ENCODE assay signal across 32 cellular contexts in genomic region chr10:6255548-6256061, GRCh38. TPM values are rescaled to one million over a fixed set of nuclear protein-coding genes. Genes with fewer than 3 reads are reported as not detected.
DNase-seq lines count a peak whose midpoint lies in the region; ATAC-seq, FAIRE-seq and TF ChIP-seq lines count a peak whose summit lies in the region.
"Had no signal": no experiment of that assay in that cellular context is flagged by ENCODE, and none has a peak within 500 bp of the region (broad histone marks: within the 10 kb centered on the region; RNA-seq: fewer than 3 reads in every experiment).

No MANE protein-coding gene starts in this region.

- H3K9ac ChIP-seq in K562 (ENCODE audit: insufficient read depth in 1 of 2, low read depth in 2 of 2, low read length in 2 of 2): no peak overlapping the region
- H3K9ac ChIP-seq: SK-N-SH had no signal

- no peaks in the 10 kb centered on the region for H3K79me2 ChIP-seq in K562 (ENCODE audit: control insufficient read depth, insufficient read depth, low read length)

- no peak for DNase-seq in CD14-positive monocyte (ENCODE audit: low spot score)
- no peak for DNase-seq in K562 (ENCODE audit: extremely low read depth in 1 of 4, low spot score in 3 of 4)
- no peak for DNase-seq in left lung
- peak in 3 of 6 donors; percentile 52 to 67 (median 60) for DNase-seq in pancreas
- no peak for DNase-seq in uterus
- no peak for DNase-seq in Right ventricle myocardium superior
- DNase-seq: activated CD8-positive, alpha-beta memory T cell treated with anti-CD3 and anti-CD28 coated beads for 24 hours; activated naive CD4-positive, alpha-beta T cell treated with anti-CD3 and anti-CD28 coated beads, Interleukin-2, amount 10 ng/mL, durations not matched to agents 7 days and 5 days; activated T-cell treated with anti-CD3 and anti-CD28 coated beads, Interleukin-2, amount 50 U/mL, for 1 hour; brain microvascular endothelial cell; COR-L47; DMS53; glutamatergic neuron; H7; islet precursor cell; KG1; mesendoderm; naive B cell; NCI-H1417; NCI-H2081 treated with DMSO at 0.1 percent for 48 hours; NCI-H345; nucleus accumbens; SK-N-SH; small intestine; stimulated activated CD4-positive, alpha-beta T cell treated with anti-CD3 and anti-CD28 coated beads, Interleukin-1b, Interleukin-23, amount 100 ng/mL, for 48 hours; T-helper 17 cell had no signal

- H3K36me3 ChIP-seq in K562 (ENCODE audit: control insufficient read depth, insufficient read depth, low read length) (no peaks in the 10 kb centered on the region), left lung (no peaks in the 10 kb centered on the region), pancreas (no peaks in the 10 kb centered on the region), uterus (no peaks in the 10 kb centered on the region), gastroesophageal sphincter (peaks cover 0 to 10% of the 10 kb centered on the region in 2 donors)
- H3K36me3 ChIP-seq: brain microvascular endothelial cell, tibial nerve had no signal

- peaks cover 17% of the 10 kb centered on the region for H3K4me1 Mint-ChIP-seq in CD14-positive monocyte

- no peak for TF ChIP-seq EP300 in K562 (IDR thresholded peaks at IDR 0.05; ENCODE audit: low read length)
- TF ChIP-seq EP300 in gastroesophageal sphincter (IDR thresholded peaks at IDR 0.05): no peak

- H3K9me1 ChIP-seq in K562 (ENCODE audit: control insufficient read depth, insufficient read depth, low read length): no peaks in the 10 kb centered on the region

- CTCF ChIA-PET in K562 (lab: Yijun Ruan, JAX; ENCODE audit: low intra/inter-chr PET ratio): interaction anchor here (0.6 kb wide), 1 partner anchor 15 kb away, joined by 3 read pairs; no protein-coding TSS in a partner anchor

- H3K4me3 ChIP-seq in K562 (no peak overlapping the region), left lung (no peak overlapping the region), pancreas (no peak overlapping the region), uterus (no peak overlapping the region), gastroesophageal sphincter (no peak overlapping the region)
- H3K4me3 ChIP-seq: tibial nerve had no signal

- H3K4me1 ChIP-seq in K562 (replicated peaks in 1 of 2; ENCODE audit: control insufficient read depth in 2 of 2, insufficient read depth in 2 of 2, low read length in 2 of 2) (no peaks in the 10 kb centered on the region), left lung (peaks cover 0 to 21% of the 10 kb centered on the region in 2 donors), pancreas (peaks cover 0 to 7% (median 0%) of the 10 kb centered on the region in 3 donors), uterus (no peaks in the 10 kb centered on the region), gastroesophageal sphincter (no peaks in the 10 kb centered on the region)
- H3K4me1 ChIP-seq: tibial nerve had no signal

- TF ChIP-seq POLR2A in K562 (conservative IDR thresholded peaks at IDR 0.05) (no peak), uterus (IDR thresholded peaks at IDR 0.05) (no peak), gastroesophageal sphincter (IDR thresholded peaks at IDR 0.05) (no peak)

- H3K4me3 Mint-ChIP-seq in CD14-positive monocyte: no peak overlapping the region
- H3K4me3 Mint-ChIP-seq: activated naive CD4-positive, alpha-beta T cell treated with anti-CD3 and anti-CD28 coated beads, Interleukin-2, amount 10 ng/mL, durations not matched to agents 7 days and 5 days; naive B cell; T-helper 17 cell had no signal

- no peaks in the 10 kb centered on the region for H4K20me1 ChIP-seq in K562 (replicated peaks; ENCODE audit: control insufficient read depth, insufficient read depth, low read length)

- H3K27me3 ChIP-seq in K562 (ENCODE audit: control insufficient read depth in 2 of 2, insufficient read depth in 2 of 2, low read length in 2 of 2) (peaks cover 6 to 12% of the 10 kb centered on the region in 2 experiments), left lung (no peaks in the 10 kb centered on the region), pancreas (no peaks in the 10 kb centered on the region), uterus (no peaks in the 10 kb centered on the region), gastroesophageal sphincter (no peaks in the 10 kb centered on the region)
- H3K27me3 ChIP-seq: brain microvascular endothelial cell, tibial nerve had no signal

- no peak for TF ChIP-seq RAD21 in K562 (CRISPR knock-in tag; conservative IDR thresholded peaks at IDR 0.05 in 1 of 2, IDR thresholded peaks at IDR 0.05 in 1 of 2)

- TF ChIP-seq CTCF in CD14-positive monocyte (IDR thresholded peaks at IDR 0.05) (no peak), K562 (IDR thresholded peaks at IDR 0.05 in 2 of 3, conservative IDR thresholded peaks at IDR 0.05 in 1 of 3; ENCODE audit: insufficient read depth in 2 of 3, low read depth in 1 of 3, low read length in 3 of 3) (no peak), left lung (IDR thresholded peaks at IDR 0.05) (no peak), pancreas (IDR thresholded peaks at IDR 0.05) (no peak), uterus (IDR thresholded peaks at IDR 0.05) (no peak), gastroesophageal sphincter (IDR thresholded peaks at IDR 0.05) (no peak)

- no peak overlapping the region for H2AFZ ChIP-seq in K562 (ENCODE audit: low read depth, low read length)

- peaks cover 0 to 12% (median 8%) of the 10 kb centered on the region in 7 donors for H3K9me3 Mint-ChIP-seq in CD14-positive monocyte

- no peak overlapping the region for H3K4me2 ChIP-seq in K562 (ENCODE audit: insufficient read depth, low read length)
- H3K4me2 ChIP-seq: SK-N-SH had no signal

- H3K9me3 ChIP-seq in K562 (replicated peaks; ENCODE audit: control insufficient read depth, insufficient read depth, low read depth, low read length) (no peaks in the 10 kb centered on the region), left lung (peaks cover 0 to 2% of the 10 kb centered on the region in 2 donors), pancreas (no peaks in the 10 kb centered on the region), uterus (no peaks in the 10 kb centered on the region), gastroesophageal sphincter (no peaks in the 10 kb centered on the region)
- H3K9me3 ChIP-seq: SK-N-SH, tibial nerve had no signal

- H3K36me3 Mint-ChIP-seq in CD14-positive monocyte: peaks cover 12 to 15% of the 10 kb centered on the region in 2 donors

- BruUV-seq in K562 (replicated peaks; lab: Mats Ljungman, UMichigan): no TSS peak

- 37% methylated on average over 19 of the region's 19 CpGs for WGBS in K562 (ENCODE audit: insufficient coverage, low coverage, missing lambda C conversion rate)
- WGBS in pancreas, 2 donors: 65 to 67% methylated on average over 19 of the region's 19 CpGs
- WGBS in gastroesophageal sphincter (ENCODE audit: low coverage in 1 of 2), 2 donors: 48 to 84% methylated on average over 4 to 6 of the region's 19 CpGs

- intact Hi-C loops in CD14-positive monocyte (cut with micrococcal nuclease) (no loop called here), K562 (cut with micrococcal nuclease) (no loop called here), left lung (cut with DNase I) (no loop called here), pancreas (cut with DNase I) (no loop called here), uterus (cut with DNase I; ENCODE audit: low total_unique reads) (no loop called here), Right ventricle myocardium superior (cut with DNase I) (no loop called here)

- FAIRE-seq in K562 (lab: Jason Lieb, UNC): no peak
- FAIRE-seq in pancreas (lab: Jason Lieb, UNC): no peak
- FAIRE-seq: G401.6, GM19239, HTR-8/SVneo, small intestine had no signal

- no peak overlapping the region for H3K27ac ChIP-seq in K562 (ENCODE audit: extremely low read depth, low read depth, low read length)
- peak overlapping the region in 1 of 2 donors; percentile 64 for H3K27ac ChIP-seq in left lung
- H3K27ac ChIP-seq in pancreas: no peak overlapping the region
- H3K27ac ChIP-seq in uterus: no peak overlapping the region
- no peak overlapping the region for H3K27ac ChIP-seq in gastroesophageal sphincter
- H3K27ac ChIP-seq: brain microvascular endothelial cell, tibial nerve had no signal

- ATAC-seq in K562: no peak
- ATAC-seq in left lung: peak; percentile 80
- peak; percentile 61 to 96 (median 86) for ATAC-seq in pancreas
- no peak for ATAC-seq in GM19395 (IDR thresholded peaks at IDR 0.05; ENCODE audit: unreplicated experiment)
- ATAC-seq in gastroesophageal sphincter: no peak
- ATAC-seq in Right ventricle myocardium superior (ENCODE audit: poor library complexity): no peak
- ATAC-seq: T-helper 17 cell had no signal

- H3K27me3 Mint-ChIP-seq in CD14-positive monocyte (ENCODE audit: low read depth in 3 of 3): peaks cover 0 to 6% (median 4%) of the 10 kb centered on the region in 3 donors
- H3K27me3 Mint-ChIP-seq: activated naive CD4-positive, alpha-beta T cell treated with anti-CD3 and anti-CD28 coated beads, Interleukin-2, amount 10 ng/mL, durations not matched to agents 7 days and 5 days; T-helper 17 cell had no signal

- peak overlapping the region in 5 of 7 donors; percentile 76 to 89 (median 86) for H3K27ac Mint-ChIP-seq in CD14-positive monocyte
- H3K27ac Mint-ChIP-seq: activated naive CD4-positive, alpha-beta T cell treated with anti-CD3 and anti-CD28 coated beads, Interleukin-2, amount 10 ng/mL, durations not matched to agents 7 days and 5 days; T-helper 17 cell had no signal

- POLR2A ChIA-PET in K562 (lab: Yijun Ruan, JAX): interaction anchor here (0.6 kb wide), 1 partner anchor 1403 kb away, joined by 3 read pairs; no protein-coding TSS in a partner anchor

- in situ Hi-C loops in K562 (cut with MboI): no loop called here

RNA-seq across cellular contexts. Expression of gene PFKFB3, which starts 52.9 kb away (rescaled TPM):
- polyA plus RNA-seq in CD14-positive monocyte: 10 to 100 TPM; 12.2 to 15.8 TPM
- 25.5 and 39.0 TPM in 2 replicates for total RNA-seq in K562 (2011; cell fraction: chromatin; rRNA removed; ENCODE audit: low replicate concordance)
- 19.2 and 20.8 TPM in 2 replicates for total RNA-seq in K562 (2011; cell fraction: nucleolus; rRNA removed)
- 15.2 and 16.8 TPM in 2 replicates for total RNA-seq in K562 (2011; cell fraction: nucleoplasm; rRNA removed)
- total RNA-seq in K562 (2014; rRNA removed): 7.1 and 8.7 TPM in 2 replicates
- 7.3 and 8.5 TPM in 2 replicates for total RNA-seq in K562 (2014; rRNA removed; fragmentation: Illumina TruSeq; extraction: Trizol)
- 7.8 and 8.5 TPM in 2 replicates for total RNA-seq in K562 (2015; rRNA removed; fragmentation: Illumina TruSeq; extraction: Trizol)
- 21.1 and 21.6 TPM in 2 replicates for total RNA-seq in K562 (2021)
- polyA plus RNA-seq in K562 (2011; rRNA removed): 7.8 and 11.2 TPM in 2 replicates
- 8.6 and 13.1 TPM in 2 replicates for polyA plus RNA-seq in K562 (2011; cell fraction: cytosol; rRNA removed)
- polyA plus RNA-seq in K562 (2011; cell fraction: nucleus; rRNA removed): 17.4 and 21.2 TPM in 2 replicates
- 9.6 and 10.0 TPM in 2 replicates for polyA plus RNA-seq in K562 (2012)
- 15.0 TPM in 2 replicates for polyA plus RNA-seq in K562 (2014; fragmentation: Illumina TruSeq; extraction: Trizol)
- polyA plus RNA-seq in K562 (2014; fragmentation: Nextera tagmentation; extraction: Ambion mirVana): under 1 TPM; 0.46 to 0.73 TPM
- polyA plus RNA-seq in K562 (2014; rRNA removed): 8.4 and 10.4 TPM in 2 replicates
- polyA minus RNA-seq in K562 (2011; rRNA and poly(A)+ RNA removed): 9.6 and 9.7 TPM in 2 replicates
- 5.0 TPM in 2 replicates for polyA minus RNA-seq in K562 (2011; cell fraction: cytosol; rRNA and poly(A)+ RNA removed)
- 7.9 and 14.4 TPM in 2 replicates for polyA minus RNA-seq in K562 (2011; cell fraction: nucleus; rRNA and poly(A)+ RNA removed)
- total RNA-seq in left lung: 100 to 1,000 TPM in 1 of 2 donors, 10 to 100 TPM in 1; 41.8 to 120 TPM
- total RNA-seq in pancreas: 10 to 100 TPM; 10.0 to 28.4 (median 18.2) TPM
- polyA plus RNA-seq in pancreas: 10 to 100 TPM; 10.9 to 11.8 TPM
- 10 to 100 TPM in 3 of 4 donors, 1 to 10 TPM in 1; 7.4 to 54.5 (median 14.7) TPM for total RNA-seq in uterus
- total RNA-seq in gastroesophageal sphincter: 10 to 100 TPM; 29.6 to 78.3 (median 38.4) TPM
- 24.7 TPM for total RNA-seq in Right ventricle myocardium superior

Comparison
In these comparisons a context has a peak if more than half of its experiments do, and no peak if none do; other contexts are left out.
1. ATAC-seq: peak in left lung (single experiment) and pancreas (4 of 4); none in K562 (single experiment), GM19395 (single experiment), gastroesophageal sphincter (single experiment) and Right ventricle myocardium superior (single experiment).